ENCODE assay signal across 19 cellular contexts in genomic region chr13:40403509-40404241, GRCh38.
DNase-seq lines count a peak whose midpoint lies in the region; ATAC-seq and TF ChIP-seq lines count a peak whose summit lies in the region.
"Had no signal": no experiment of that assay in that cellular context is flagged by ENCODE, and none has a peak within 500 bp of the region (broad histone marks: within the 10 kb centered on the region; RNA-seq: fewer than 3 reads in every experiment).

No MANE protein-coding gene starts in this region.

- H4K20me1 ChIP-seq in mammary epithelial cell (ENCODE audit: insufficient read depth, low read length): no peaks in the 10 kb centered on the region

- 94% methylated on average over 17 of the region's 17 CpGs for WGBS in mammary epithelial cell (ENCODE audit: low coverage, missing lambda C conversion rate)
- 51 to 69% methylated on average over 17 of the region's 17 CpGs for WGBS in heart right ventricle, 2 donors
- 83 to 88% (median 83%) methylated on average over 17 of the region's 17 CpGs for WGBS in ovary, 3 donors

- intact Hi-C loops in MCF 10A (cut with micrococcal nuclease) (loop anchor here (10.0 kb wide), 1 partner anchor 261 kb away; the partner anchor contains the start of gene FOXO1), mammary epithelial cell (cut with micrococcal nuclease) (loop anchor here (5.0 to 10.0 kb wide), 3 partner anchors 49 to 336 kb away; partner anchors contain the start of gene FOXO1), heart right ventricle (cut with DNase I) (loop anchor here in 7 of 10 donors (5.0 to 10.0 kb wide), 6 partner anchors 86 to 339 kb away; partner anchors contain the start of gene FOXO1 (in 5 of the 7)), ovary (cut with DNase I) (loop anchor here in 3 of 4 donors (5.0 to 10.0 kb wide), 3 partner anchors 169 to 336 kb away; partner anchors contain the start of gene FOXO1 (in 2 of the 3)), uterus (cut with DNase I; ENCODE audit: low total_unique reads) (loop anchor here (5.0 to 10.0 kb wide), 2 partner anchors 169 to 264 kb away; partner anchors contain the start of gene FOXO1), dorsolateral prefrontal cortex (cut with DNase I) (no loop called here)

- TF ChIP-seq CTCF in MCF 10A (IDR thresholded peaks at IDR 0.05; ENCODE audit: unreplicated experiment): no peak
- no peak for TF ChIP-seq CTCF in mammary epithelial cell (conservative IDR thresholded peaks at IDR 0.05 in 1 of 2, IDR thresholded peaks at IDR 0.05 in 1 of 2; ENCODE audit: extremely low read depth in 1 of 2, insufficient read depth in 1 of 2, low read depth in 1 of 2, low read length in 2 of 2)
- TF ChIP-seq CTCF in heart right ventricle (IDR thresholded peaks at IDR 0.05): no peak
- TF ChIP-seq CTCF in ovary (IDR thresholded peaks at IDR 0.05): no peak
- TF ChIP-seq CTCF in uterus (IDR thresholded peaks at IDR 0.05): no peak
- TF ChIP-seq CTCF in dorsolateral prefrontal cortex (IDR thresholded peaks at IDR 0.05 in 54 of 56, conservative IDR thresholded peaks at IDR 0.05 in 2 of 56; ENCODE audit: low read depth in 1 of 56, partially characterized antibody in 56 of 56): no peak

- H3K27me3 ChIP-seq in mammary epithelial cell (ENCODE audit: insufficient read depth, low read length): no peaks in the 10 kb centered on the region
- no peaks in the 10 kb centered on the region for H3K27me3 ChIP-seq in heart right ventricle
- H3K27me3 ChIP-seq in ovary: no peaks in the 10 kb centered on the region
- no peaks in the 10 kb centered on the region for H3K27me3 ChIP-seq in uterus
- H3K27me3 ChIP-seq in dorsolateral prefrontal cortex: no peaks in the 10 kb centered on the region

- peak in 5 of 8 donors; percentile 15 to 66 (median 17) for ATAC-seq in heart right ventricle
- ATAC-seq: activated CD4-positive, alpha-beta T cell treated with anti-CD3 and anti-CD28 coated beads for 36 hours; K562 had no signal

- no peak for DNase-seq in MCF 10A (ENCODE audit: unreplicated experiment)
- DNase-seq in mammary epithelial cell: no peak
- DNase-seq in heart right ventricle: peak in 1 of 2 donors; percentile 16
- peak in 1 of 5 donors; percentile 33 for DNase-seq in ovary
- no peak for DNase-seq in uterus
- no peak for DNase-seq in dorsolateral prefrontal cortex
- no peak for DNase-seq in activated CD4-positive, alpha-beta T cell treated with anti-CD3 and anti-CD28 coated beads, Interleukin-2, amount 10 ng/mL, durations not matched to agents 7 days and 5 days
- DNase-seq in DMS79 treated with DMSO at 0.1 percent for 48 hours (lab: John Stamatoyannopoulos, UW): no peak
- DNase-seq: activated CD4-positive, alpha-beta T cell treated with anti-CD3 and anti-CD28 coated beads for 36 hours; activated T-cell treated with anti-CD3 and anti-CD28 coated beads for 4 hours; CD4-positive, alpha-beta T cell; effector memory CD4-positive, alpha-beta T cell; midbrain; NCI-H1092 treated with DMSO at 0.1 percent for 48 hours; NCI-H2171 treated with DMSO at 0.1 percent for 48 hours; SHP77 treated with DMSO at 0.1 percent for 48 hours had no signal

- CTCF ChIA-PET in MCF 10A (lab: Yijun Ruan, JAX): no interaction called here
- CTCF ChIA-PET in mammary epithelial cell (lab: Charles Lee; ENCODE audit: low non-redundant PET): no interaction called here
- CTCF ChIA-PET in activated CD4-positive, alpha-beta T cell treated with anti-CD3 and anti-CD28 coated beads, Interleukin-2, amount 10 ng/mL, durations not matched to agents 7 days and 5 days (lab: Charles Lee): interaction anchor here (1.2 kb wide), 1 partner anchor 11 kb away, joined by 3 read pairs; no protein-coding TSS in a partner anchor

- no peaks in the 10 kb centered on the region for H3K36me3 ChIP-seq in mammary epithelial cell (ENCODE audit: insufficient read depth, low read length)
- H3K36me3 ChIP-seq in heart right ventricle: no peaks in the 10 kb centered on the region
- no peaks in the 10 kb centered on the region for H3K36me3 ChIP-seq in ovary
- no peaks in the 10 kb centered on the region for H3K36me3 ChIP-seq in uterus

- H3K4me3 ChIP-seq in mammary epithelial cell (replicated peaks in 1 of 3; ENCODE audit: insufficient read depth in 1 of 3, low read depth in 2 of 3, low read length in 3 of 3) (no peak overlapping the region), heart right ventricle (no peak overlapping the region), ovary (no peak overlapping the region), uterus (no peak overlapping the region), dorsolateral prefrontal cortex (no peak overlapping the region)
- H3K4me3 ChIP-seq: K562 had no signal

- H3K9me3 Mint-ChIP-seq in MCF 10A (ENCODE audit: unreplicated experiment): peaks cover 6% of the 10 kb centered on the region
- H3K9me3 Mint-ChIP-seq in activated CD4-positive, alpha-beta T cell treated with anti-CD3 and anti-CD28 coated beads, Interleukin-2, amount 10 ng/mL, durations not matched to agents 7 days and 5 days: no peaks in the 10 kb centered on the region
- H3K9me3 Mint-ChIP-seq: activated naive CD4-positive, alpha-beta T cell treated with anti-CD3 and anti-CD28 coated beads, Interleukin-2, amount 50 U/mL, for 24 hours; CD4-positive, alpha-beta T cell had no signal

- peaks cover 56% of the 10 kb centered on the region for H3K4me1 Mint-ChIP-seq in MCF 10A (ENCODE audit: insufficient read depth, unreplicated experiment)
- H3K4me1 Mint-ChIP-seq in activated CD4-positive, alpha-beta T cell treated with anti-CD3 and anti-CD28 coated beads, Interleukin-2, amount 10 ng/mL, durations not matched to agents 7 days and 5 days: peaks cover 15% of the 10 kb centered on the region

- in situ Hi-C loops in mammary epithelial cell (cut with MboI; ENCODE audit: low sequenced_read_pairs in 2 of 2): no loop called here

- H3K9ac ChIP-seq in mammary epithelial cell (ENCODE audit: insufficient read depth, low read length): no peak overlapping the region

- H3K4me1 ChIP-seq in mammary epithelial cell (ENCODE audit: insufficient read depth, low read length): peaks cover 26% of the 10 kb centered on the region
- H3K4me1 ChIP-seq in heart right ventricle: peaks cover 2 to 44% (median 34%) of the 10 kb centered on the region in 9 donors
- peaks cover 13% of the 10 kb centered on the region for H3K4me1 ChIP-seq in ovary (ENCODE audit: insufficient read depth)
- H3K4me1 ChIP-seq in uterus: peaks cover 10 to 39% of the 10 kb centered on the region in 2 donors

- no peak overlapping the region for H3K27ac ChIP-seq in mammary epithelial cell (ENCODE audit: insufficient read depth, low read depth, low read length)
- H3K27ac ChIP-seq in heart right ventricle: peak overlapping the region in 8 of 10 donors; percentile 21 to 78 (median 48)
- peak overlapping the region; percentile 49 to 56 for H3K27ac ChIP-seq in ovary
- peak overlapping the region; percentile 89 to 90 for H3K27ac ChIP-seq in uterus
- H3K27ac ChIP-seq in dorsolateral prefrontal cortex: peak overlapping the region in 2 of 59 donors; percentile 7 to 33
- H3K27ac ChIP-seq: 22Rv1 had no signal

- dilution Hi-C loops in mammary epithelial cell (cut with HindIII; ENCODE audit: low sequenced_read_pairs): no loop called here

- no peaks in the 10 kb centered on the region for H3K27me3 Mint-ChIP-seq in MCF 10A (ENCODE audit: insufficient read depth, unreplicated experiment)
- no peaks in the 10 kb centered on the region for H3K27me3 Mint-ChIP-seq in activated CD4-positive, alpha-beta T cell treated with anti-CD3 and anti-CD28 coated beads, Interleukin-2, amount 10 ng/mL, durations not matched to agents 7 days and 5 days
- H3K27me3 Mint-ChIP-seq: activated CD4-positive, alpha-beta T cell treated with anti-CD3 and anti-CD28 coated beads for 36 hours; activated naive CD4-positive, alpha-beta T cell treated with anti-CD3 and anti-CD28 coated beads, Interleukin-2, amount 50 U/mL, for 24 hours; CD4-positive, alpha-beta T cell had no signal

- no TSS peak for BruUV-seq in MCF 10A (replicated peaks; lab: Mats Ljungman, UMichigan)
- no TSS peak for BruUV-seq in mammary epithelial cell (replicated peaks; lab: Mats Ljungman, UMichigan)

- POLR2A ChIA-PET in MCF 10A (lab: Yijun Ruan, JAX): no interaction called here
- POLR2A ChIA-PET in activated CD4-positive, alpha-beta T cell treated with anti-CD3 and anti-CD28 coated beads, Interleukin-2, amount 10 ng/mL, durations not matched to agents 7 days and 5 days (lab: Charles Lee): no interaction called here

- H2AFZ ChIP-seq in mammary epithelial cell (ENCODE audit: low read depth, low read length): no peak overlapping the region

- no peak for TF ChIP-seq EP300 in ovary (IDR thresholded peaks at IDR 0.05)

- H3K27ac Mint-ChIP-seq in MCF 10A (ENCODE audit: low read depth, unreplicated experiment): peak overlapping the region; percentile 17
- H3K27ac Mint-ChIP-seq in activated CD4-positive, alpha-beta T cell treated with anti-CD3 and anti-CD28 coated beads, Interleukin-2, amount 10 ng/mL, durations not matched to agents 7 days and 5 days: no peak overlapping the region
- H3K27ac Mint-ChIP-seq: activated CD4-positive, alpha-beta T cell treated with anti-CD3 and anti-CD28 coated beads for 36 hours; activated naive CD4-positive, alpha-beta T cell treated with anti-CD3 and anti-CD28 coated beads, Interleukin-2, amount 50 U/mL, for 24 hours; CD4-positive, alpha-beta T cell had no signal

- H3K79me2 ChIP-seq in mammary epithelial cell (ENCODE audit: insufficient read depth, low read length): no peaks in the 10 kb centered on the region

- no peak overlapping the region for H3K4me2 ChIP-seq in mammary epithelial cell (ENCODE audit: insufficient read depth, low read depth, low read length)

- no peak overlapping the region for H3K4me3 Mint-ChIP-seq in MCF 10A (ENCODE audit: unreplicated experiment)
- no peak overlapping the region for H3K4me3 Mint-ChIP-seq in activated CD4-positive, alpha-beta T cell treated with anti-CD3 and anti-CD28 coated beads, Interleukin-2, amount 10 ng/mL, durations not matched to agents 7 days and 5 days
- H3K4me3 Mint-ChIP-seq: activated CD4-positive, alpha-beta T cell treated with anti-CD3 and anti-CD28 coated beads for 36 hours; activated naive CD4-positive, alpha-beta T cell treated with anti-CD3 and anti-CD28 coated beads, Interleukin-2, amount 50 U/mL, for 24 hours; CD4-positive, alpha-beta T cell had no signal

- TF ChIP-seq POLR2A in ovary (IDR thresholded peaks at IDR 0.05) (no peak), uterus (IDR thresholded peaks at IDR 0.05) (no peak)

- H3K9me3 ChIP-seq in mammary epithelial cell (replicated peaks; ENCODE audit: insufficient read depth, low read length) (no peaks in the 10 kb centered on the region), heart right ventricle (no peaks in the 10 kb centered on the region), ovary (no peaks in the 10 kb centered on the region), uterus (no peaks in the 10 kb centered on the region)

- H3K36me3 Mint-ChIP-seq in MCF 10A (ENCODE audit: insufficient read depth, unreplicated experiment): peaks cover 5% of the 10 kb centered on the region
- H3K36me3 Mint-ChIP-seq in activated CD4-positive, alpha-beta T cell treated with anti-CD3 and anti-CD28 coated beads, Interleukin-2, amount 10 ng/mL, durations not matched to agents 7 days and 5 days (ENCODE audit: low read depth): no peaks in the 10 kb centered on the region
- H3K36me3 Mint-ChIP-seq: activated naive CD4-positive, alpha-beta T cell treated with anti-CD3 and anti-CD28 coated beads, Interleukin-2, amount 50 U/mL, for 24 hours had no signal

Comparison
In these comparisons a context has a peak if more than half of its experiments do, and no peak if none do; other contexts are left out.
1. intact Hi-C loops: an anchor here in MCF 10A (10.0 kb wide), mammary epithelial cell (5.0 to 10.0 kb wide), heart right ventricle (5.0 to 10.0 kb wide), ovary (5.0 to 10.0 kb wide) and uterus (5.0 to 10.0 kb wide); none called in dorsolateral prefrontal cortex.